ENCODE assay signal across 1 cellular context in genomic region chr1:52727114-52727586, GRCh38.
TF ChIP-seq lines count a peak whose summit lies in the region.

No MANE protein-coding gene starts in this region.

TF ChIP-seq in K562, 482 proteins besides CTCF, POLR2A, EP300 and RAD21 (continued from another document):
- TF ChIP-seq MGA (IDR thresholded peaks at IDR 0.05) = peak; percentile 59; the same call in 1 of the 2 replicates
- peak; percentile 36 for TF ChIP-seq POLR2B (IDR thresholded peaks at IDR 0.05; ENCODE audit: low read depth, partially characterized antibody)
- TF ChIP-seq ZNF318 (IDR thresholded peaks at IDR 0.05; ENCODE audit: borderline replicate concordance in 1 of 2, low read depth in 1 of 2) = 0 out of 4 replicates have a peak, but pooled peaks of 1 of the 2 experiments have one; percentile 66
- TF ChIP-seq ZNF57 (CRISPR knock-in tag; IDR thresholded peaks at IDR 0.05) = 0 out of 2 replicates have a peak, but pooled peaks have one; percentile 46
- TF ChIP-seq RBBP5 (IDR thresholded peaks at IDR 0.05; ENCODE audit: borderline replicate concordance, insufficient read depth, low read length, poor library complexity, severe bottlenecking) = peak; percentile 44
- TF ChIP-seq NKRF (IDR thresholded peaks at IDR 0.05; ENCODE audit: borderline replicate concordance) = peak; percentile 17; the same call in 1 of the 2 replicates
- peak; percentile 35; the same call in 1 of the 2 replicates for TF ChIP-seq CREB3L1 (IDR thresholded peaks at IDR 0.05; ENCODE audit: borderline replicate concordance, low read depth)
- TF ChIP-seq DPF2 (IDR thresholded peaks at IDR 0.05) = peak; percentile 22
- TF ChIP-seq MYC (IDR thresholded peaks at IDR 0.05; ENCODE audit: low read depth, low read length) = peak; percentile 61; the same call in 1 of the 2 replicates
- no peak for TF ChIP-seq MYC (CRISPR knock-in tag; IDR thresholded peaks at IDR 0.05; ENCODE audit: borderline replicate concordance, low read depth)
- peak; percentile 56; the same call in 1 of the 2 replicates for TF ChIP-seq TFAP4 (CRISPR knock-in tag; IDR thresholded peaks at IDR 0.05; ENCODE audit: borderline replicate concordance)
- TF ChIP-seq TOE1 (IDR thresholded peaks at IDR 0.05; ENCODE audit: borderline replicate concordance) = peak; percentile 34; the same call in 1 of the 2 replicates
- no peak for TF ChIP-seq TOE1 (CRISPR knock-in tag; IDR thresholded peaks at IDR 0.05; ENCODE audit: borderline replicate concordance, low read depth)
- 0 out of 2 replicates have a peak, but pooled peaks have one; percentile 26 for TF ChIP-seq TEAD4 (IDR thresholded peaks at IDR 0.05; ENCODE audit: low read length)
- no peak for TF ChIP-seq TEAD4 (CRISPR knock-in tag; IDR thresholded peaks at IDR 0.05; ENCODE audit: borderline replicate concordance)
- 0 out of 2 replicates have a peak, but pooled peaks have one; percentile 10 for TF ChIP-seq ESRRA (IDR thresholded peaks at IDR 0.05; ENCODE audit: borderline replicate concordance, low read depth)
